In the genomic region with DNA sequence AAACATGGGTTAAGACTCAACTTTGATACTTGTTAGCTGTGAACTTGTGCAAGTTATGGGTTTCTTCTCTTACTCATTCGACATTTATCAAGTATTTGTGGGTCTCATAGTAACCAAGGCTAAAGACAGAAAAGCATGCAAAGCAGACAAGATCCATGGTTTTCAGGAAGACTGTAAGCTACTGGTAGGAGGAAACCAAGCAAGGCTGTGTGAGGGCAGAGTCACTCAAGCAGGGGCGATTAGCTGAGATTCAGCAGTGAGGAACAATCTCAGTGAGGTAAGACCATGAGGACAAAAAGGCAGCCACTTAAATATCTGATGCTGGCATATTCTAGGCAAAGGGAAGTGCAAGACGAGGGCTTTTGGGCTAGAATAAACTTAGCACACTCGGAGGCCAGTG, we compare ENCODE assay signal across 22 cellular contexts. TPM values are rescaled to one million over a fixed set of nuclear protein-coding genes. Genes with fewer than 3 reads are reported as not detected.
DNase-seq lines count a peak whose midpoint lies in the region; ATAC-seq, FAIRE-seq and TF ChIP-seq lines count a peak whose summit lies in the region.
"Had no signal": no experiment of that assay in that cellular context is flagged by ENCODE, and none has a peak within 500 bp of the region (broad histone marks: within the 10 kb centered on the region; RNA-seq: fewer than 3 reads in every experiment).

No MANE protein-coding gene starts in this region.

- no peak overlapping the region for H2BK15ac ChIP-seq in IMR-90 (ENCODE audit: low read depth, low read length)
- no peak overlapping the region for H2BK15ac ChIP-seq in H1 (ENCODE audit: low read length)

- H3K23me2 ChIP-seq in H1 (ENCODE audit: low read depth, low read length) = no peaks in the 10 kb centered on the region

- H3K4me3 Mint-ChIP-seq in stimulated activated naive CD8-positive, alpha-beta T cell treated with anti-CD3 and anti-CD28 coated beads, Interleukin-15, Interleukin-2, amounts not matched to agents 100 ng/mL and 50 ng/mL, for 24 hours = no peak overlapping the region
- H3K4me3 Mint-ChIP-seq in stimulated activated naive CD8-positive, alpha-beta T cell treated with anti-CD3 and anti-CD28 coated beads, Interleukin-15, amount 100 ng/mL, for 72 hours = no peak overlapping the region
- H3K4me3 Mint-ChIP-seq in type B pancreatic cell = no peak overlapping the region
- H3K4me3 Mint-ChIP-seq: activated CD4-positive, alpha-beta T cell treated with anti-CD3 and anti-CD28 coated beads for 36 hours; H9 had no signal

- H3K14ac ChIP-seq in IMR-90 (replicated peaks; ENCODE audit: low read depth, low read length) (no peak overlapping the region), H1 (ENCODE audit: insufficient read length) (no peak overlapping the region)

- no peak overlapping the region for H3K4ac ChIP-seq in IMR-90 (ENCODE audit: low read depth, low read length)
- no peak overlapping the region for H3K4ac ChIP-seq in H1 (replicated peaks; ENCODE audit: insufficient read length, low read depth, low read length)

- TF ChIP-seq RAD21 in IMR-90 (IDR thresholded peaks at IDR 0.05; ENCODE audit: low read length) (no peak), H1 (IDR thresholded peaks at IDR 0.05 in 1 of 2, conservative IDR thresholded peaks at IDR 0.05 in 1 of 2; ENCODE audit: low read depth in 2 of 2, low read length in 2 of 2) (no peak)

- peak overlapping the region; percentile 42 for H3K27ac Mint-ChIP-seq in stimulated activated naive CD8-positive, alpha-beta T cell treated with anti-CD3 and anti-CD28 coated beads, Interleukin-15, Interleukin-2, amounts not matched to agents 100 ng/mL and 50 ng/mL, for 24 hours
- no peak overlapping the region for H3K27ac Mint-ChIP-seq in stimulated activated naive CD8-positive, alpha-beta T cell treated with anti-CD3 and anti-CD28 coated beads, Interleukin-15, amount 100 ng/mL, for 72 hours
- peak overlapping the region; percentile 11 for H3K27ac Mint-ChIP-seq in type B pancreatic cell
- H3K27ac Mint-ChIP-seq: activated CD4-positive, alpha-beta T cell treated with anti-CD3 and anti-CD28 coated beads for 36 hours had no signal

- POLR2A ChIA-PET in IMR-90 (lab: Charles Lee; ENCODE audit: unreplicated experiment) = no interaction called here
- POLR2A ChIA-PET in H1 (lab: Charles Lee; ENCODE audit: partially characterized antibody) = interaction anchor here (0.8 to 2.6 kb wide), 5 partner anchors 8 to 64 kb away, joined by 3 to 7 read pairs (median 4); a partner anchor contains a TSS

- FAIRE-seq in H1 (lab: Jason Lieb, UNC) = no peak
- FAIRE-seq: G401.6, HepG2 had no signal

- H3K27ac ChIP-seq in IMR-90 (ENCODE audit: insufficient read depth, low read length) = no peak overlapping the region
- H3K27ac ChIP-seq in H1 (ENCODE audit: low read depth, low read length) = peak overlapping the region; percentile 15; the same call in 1 of the 2 replicates
- H3K27ac ChIP-seq in colonic mucosa = no peak overlapping the region
- H3K27ac ChIP-seq: foreskin keratinocyte, vagina had no signal

- no peak for ATAC-seq in stimulated activated naive CD8-positive, alpha-beta T cell treated with anti-CD3 and anti-CD28 coated beads, Interleukin-15, amount 100 ng/mL, for 72 hours
- ATAC-seq in IMR-90 (ENCODE audit: low read depth) = no peak
- ATAC-seq: activated CD4-positive, alpha-beta T cell treated with anti-CD3 and anti-CD28 coated beads for 36 hours; activated naive CD4-positive, alpha-beta T cell treated with anti-CD3 and anti-CD28 coated beads, Interleukin-2, amount 50 U/mL, for 72 hours; foreskin keratinocyte; HepG2; Right ventricle myocardium inferior had no signal

- no peaks in the 10 kb centered on the region for H3K9me3 Mint-ChIP-seq in stimulated activated naive CD8-positive, alpha-beta T cell treated with anti-CD3 and anti-CD28 coated beads, Interleukin-15, Interleukin-2, amounts not matched to agents 100 ng/mL and 50 ng/mL, for 24 hours
- H3K9me3 Mint-ChIP-seq in stimulated activated naive CD8-positive, alpha-beta T cell treated with anti-CD3 and anti-CD28 coated beads, Interleukin-15, amount 100 ng/mL, for 72 hours = no peaks in the 10 kb centered on the region
- H3K9me3 Mint-ChIP-seq in type B pancreatic cell = no peaks in the 10 kb centered on the region
- H3K9me3 Mint-ChIP-seq: activated naive CD4-positive, alpha-beta T cell treated with anti-CD3 and anti-CD28 coated beads, Interleukin-2, amount 50 U/mL, for 72 hours; H9 had no signal

- TF ChIP-seq POLR2A in IMR-90 (IDR thresholded peaks at IDR 0.05; ENCODE audit: low read depth, low read length) (no peak), H1 (IDR thresholded peaks at IDR 0.05; ENCODE audit: control extremely low read depth in 1 of 2, low read depth in 2 of 2, low read length in 2 of 2) (no peak)

- H3K36me3 Mint-ChIP-seq in stimulated activated naive CD8-positive, alpha-beta T cell treated with anti-CD3 and anti-CD28 coated beads, Interleukin-15, Interleukin-2, amounts not matched to agents 100 ng/mL and 50 ng/mL, for 24 hours (ENCODE audit: low read depth) = peaks cover 15% of the 10 kb centered on the region
- H3K36me3 Mint-ChIP-seq in type B pancreatic cell = peaks cover 20% of the 10 kb centered on the region
- H3K36me3 Mint-ChIP-seq: activated naive CD4-positive, alpha-beta T cell treated with anti-CD3 and anti-CD28 coated beads, Interleukin-2, amount 50 U/mL, for 72 hours had no signal

- H3K9me1 ChIP-seq in IMR-90 (ENCODE audit: insufficient read depth, low read length) = 0 out of 2 replicates have a peak, but pooled peaks cover 3% of the 10 kb centered on the region

- WGBS in IMR-90 (ENCODE audit: extremely low coverage in 2 of 2, insufficient read length in 1 of 2), 2 experiments = 100% methylated on average over 1 of the region's 4 CpGs; no CpG with 5 or more reads in 1 of the 2 experiments
- 88% methylated on average over 4 of the region's 4 CpGs; no CpG with 5 or more reads in 1 of the 2 experiments for WGBS in H1 (ENCODE audit: extremely low coverage in 1 of 2, insufficient coverage in 1 of 2, insufficient read length in 1 of 2, insufficient replicate concordance in 2 of 2, low coverage in 1 of 2, low lambda C conversion rate in 2 of 2, missing lambda C conversion rate in 1 of 2), 2 experiments

- H3K79me1 ChIP-seq in IMR-90 (ENCODE audit: low read depth in 1 of 2, low read length in 2 of 2) (peaks cover 28 to 44% of the 10 kb centered on the region in 2 experiments), H1 (ENCODE audit: low read depth, low read length) (peaks cover 2% of the 10 kb centered on the region; the same call in 1 of the 2 replicates)

- H3K27me3 ChIP-seq in IMR-90 (ENCODE audit: control insufficient read depth, insufficient read depth, low read length) (no peaks in the 10 kb centered on the region), H1 (replicated peaks in 1 of 4; ENCODE audit: control insufficient read depth in 3 of 4, extremely low read depth in 1 of 4, insufficient read depth in 3 of 4, low read length in 3 of 4) (no peaks in the 10 kb centered on the region), colonic mucosa (no peaks in the 10 kb centered on the region)
- H3K27me3 ChIP-seq: foreskin keratinocyte, vagina had no signal

- no peaks in the 10 kb centered on the region for H3K27me3 Mint-ChIP-seq in stimulated activated naive CD8-positive, alpha-beta T cell treated with anti-CD3 and anti-CD28 coated beads, Interleukin-15, Interleukin-2, amounts not matched to agents 100 ng/mL and 50 ng/mL, for 24 hours
- H3K27me3 Mint-ChIP-seq in stimulated activated naive CD8-positive, alpha-beta T cell treated with anti-CD3 and anti-CD28 coated beads, Interleukin-15, amount 100 ng/mL, for 72 hours = no peaks in the 10 kb centered on the region
- H3K27me3 Mint-ChIP-seq in type B pancreatic cell = no peaks in the 10 kb centered on the region
- H3K27me3 Mint-ChIP-seq: activated CD4-positive, alpha-beta T cell treated with anti-CD3 and anti-CD28 coated beads for 36 hours had no signal

- dilution Hi-C loops in IMR-90 (cut with HindIII; ENCODE audit: low sequenced_read_pairs, unreplicated experiment) = no loop called here

- intact Hi-C loops in IMR-90 (cut with micrococcal nuclease) (no loop called here), colonic mucosa (cut with DNase I) (no loop called here)

- no peak overlapping the region for H4K91ac ChIP-seq in IMR-90 (ENCODE audit: insufficient read depth, low read depth, low read length)
- H4K91ac ChIP-seq in H1 (replicated peaks; ENCODE audit: insufficient read length, low read length) = no peak overlapping the region

- H2BK120ac ChIP-seq in IMR-90 (ENCODE audit: low read depth, low read length) (no peak overlapping the region), H1 (replicated peaks; ENCODE audit: low read depth, low read length) (no peak overlapping the region)

- no peak for TF ChIP-seq EP300 in H1 (IDR thresholded peaks at IDR 0.05; ENCODE audit: borderline replicate concordance in 1 of 2, low read depth in 2 of 2, low read length in 2 of 2)

- H3K36me3 ChIP-seq in IMR-90 (ENCODE audit: control insufficient read depth, insufficient read depth, low read length) (no peaks in the 10 kb centered on the region), H1 (ENCODE audit: control insufficient read depth in 2 of 4, insufficient read depth in 4 of 4, low read length in 3 of 4) (no peaks in the 10 kb centered on the region), colonic mucosa (no peaks in the 10 kb centered on the region)
- H3K36me3 ChIP-seq: vagina had no signal

- no TSS peak for BruUV-seq in IMR-90 (replicated peaks; lab: Mats Ljungman, UMichigan)

- no peak for DNase-seq in stimulated activated naive CD8-positive, alpha-beta T cell treated with anti-CD3 and anti-CD28 coated beads, Interleukin-15, amount 100 ng/mL, for 72 hours
- DNase-seq in IMR-90 (peak; percentile 8), H1 (ENCODE audit: low read depth in 1 of 2, low spot score in 2 of 2) (no peak), type B pancreatic cell (ENCODE audit: extremely low spot score, unreplicated experiment) (no peak), colonic mucosa (no peak), NCI-H1092 treated with DMSO at 0.1 percent for 48 hours (lab: John Stamatoyannopoulos, UW) (no peak), NCI-H1105 (lab: John Stamatoyannopoulos, UW) (no peak)
- DNase-seq: ACHN; activated CD4-positive, alpha-beta T cell treated with anti-CD3 and anti-CD28 coated beads for 36 hours; activated T-cell treated with anti-CD3 and anti-CD28 coated beads for 4 hours; foreskin keratinocyte; H9; NCI-H1048; NCI-H2171; NK-92 treated with Interleukin-12 subunit alpha and Interleukin-12 subunit beta, amount 100 ng/mL, for 24 hours; stimulated activated naive CD4-positive, alpha-beta T cell had no signal

- H3K4me1 ChIP-seq in IMR-90 (ENCODE audit: control insufficient read depth, insufficient read depth, low read length) = 0 out of 2 replicates have a peak, but pooled peaks cover 2% of the 10 kb centered on the region
- no peaks in the 10 kb centered on the region for H3K4me1 ChIP-seq in H1 (replicated peaks in 1 of 4; ENCODE audit: control insufficient read depth in 3 of 4, insufficient read depth in 4 of 4, low read length in 3 of 4)
- H3K4me1 ChIP-seq in colonic mucosa = no peaks in the 10 kb centered on the region
- H3K4me1 ChIP-seq: foreskin keratinocyte had no signal

- H3K23ac ChIP-seq in IMR-90 (ENCODE audit: low read depth, low read length) = no peak overlapping the region
- no peak overlapping the region for H3K23ac ChIP-seq in H1 (ENCODE audit: insufficient read length)

- TF ChIP-seq CTCF in IMR-90 (conservative IDR thresholded peaks at IDR 0.05; ENCODE audit: low read depth, low read length) (no peak), H1 (IDR thresholded peaks at IDR 0.05; ENCODE audit: control extremely low read depth in 1 of 3, insufficient read depth in 1 of 3, low read depth in 1 of 3, low read length in 3 of 3) (no peak), type B pancreatic cell (conservative IDR thresholded peaks at IDR 0.05) (no peak), colonic mucosa (IDR thresholded peaks at IDR 0.05) (no peak)

- H2AK5ac ChIP-seq in IMR-90 (ENCODE audit: low read depth, low read length) = no peak overlapping the region
- H2AK5ac ChIP-seq in H1 (ENCODE audit: low read depth, low read length) = no peak overlapping the region

- no peak overlapping the region for H4K8ac ChIP-seq in IMR-90 (ENCODE audit: low read depth in 2 of 2, low read length in 2 of 2)
- H4K8ac ChIP-seq in H1 (ENCODE audit: extremely low read depth, insufficient read depth, low read length) = no peak overlapping the region

- H2BK5ac ChIP-seq in IMR-90 (ENCODE audit: low read depth, low read length, poor library complexity, severe bottlenecking) (no peak overlapping the region), H1 (ENCODE audit: low read depth, low read length) (no peak overlapping the region)

- H2BK20ac ChIP-seq in IMR-90 (ENCODE audit: low read depth, low read length) = no peak overlapping the region
- no peak overlapping the region for H2BK20ac ChIP-seq in H1 (ENCODE audit: low read length)

- H3K4me3 ChIP-seq in IMR-90 (ENCODE audit: insufficient read depth, low read depth, low read length) (no peak overlapping the region), H1 (ENCODE audit: extremely low read depth in 1 of 4, insufficient read depth in 2 of 4, low read depth in 3 of 4, low read length in 4 of 4) (no peak overlapping the region), colonic mucosa (no peak overlapping the region)
- H3K4me3 ChIP-seq: vagina had no signal

- H3K9ac ChIP-seq in IMR-90 (ENCODE audit: low read depth, low read length) (no peak overlapping the region), H1 (replicated peaks in 1 of 4; ENCODE audit: extremely low read depth in 1 of 4, low read depth in 3 of 4, low read length in 3 of 4) (no peak overlapping the region), colonic mucosa (ENCODE audit: low read depth in 2 of 2, low read length in 2 of 2) (no peak overlapping the region)

- H3K9me3 ChIP-seq in IMR-90 (ENCODE audit: control insufficient read depth, insufficient read depth, low read length) (no peaks in the 10 kb centered on the region), H1 (ENCODE audit: insufficient read depth in 2 of 2, low read depth in 1 of 2, low read length in 1 of 2) (no peaks in the 10 kb centered on the region), colonic mucosa (no peaks in the 10 kb centered on the region)
- H3K9me3 ChIP-seq: vagina had no signal

- peaks cover 34% of the 10 kb centered on the region for H3K4me1 Mint-ChIP-seq in stimulated activated naive CD8-positive, alpha-beta T cell treated with anti-CD3 and anti-CD28 coated beads, Interleukin-15, Interleukin-2, amounts not matched to agents 100 ng/mL and 50 ng/mL, for 24 hours (ENCODE audit: low read depth)
- H3K4me1 Mint-ChIP-seq in stimulated activated naive CD8-positive, alpha-beta T cell treated with anti-CD3 and anti-CD28 coated beads, Interleukin-15, amount 100 ng/mL, for 72 hours = peaks cover 29% of the 10 kb centered on the region
- peaks cover 9% of the 10 kb centered on the region for H3K4me1 Mint-ChIP-seq in type B pancreatic cell (ENCODE audit: unreplicated experiment)

- CTCF ChIA-PET in IMR-90 (lab: Yijun Ruan, JAX) (interaction anchor here (1.1 kb wide), 1 partner anchor 8 kb away, joined by 3 read pairs; no protein-coding TSS in a partner anchor), H1 (lab: Charles Lee; ENCODE audit: partially characterized antibody) (interaction anchor here (0.6 to 0.7 kb wide), 2 partner anchors 17 to 304 kb away, joined by 3 to 5 read pairs; no protein-coding TSS in a partner anchor)

- in situ Hi-C loops in IMR-90 (cut with MboI; ENCODE audit: low sequenced_read_pairs) = no loop called here

- H3K18ac ChIP-seq in IMR-90 (ENCODE audit: low read depth, low read length) (no peak overlapping the region), H1 (ENCODE audit: extremely low read depth, low read length) (no peak overlapping the region)

- H2BK12ac ChIP-seq in H1 (ENCODE audit: low read depth, low read length) = no peak overlapping the region

- H4K20me1 ChIP-seq in IMR-90 (ENCODE audit: insufficient read depth, low read length) = peaks cover 9% of the 10 kb centered on the region; the same call in 1 of the 2 replicates
- peaks cover 3 to 5% of the 10 kb centered on the region in 2 experiments for H4K20me1 ChIP-seq in H1 (replicated peaks in 1 of 2; ENCODE audit: control insufficient read depth in 1 of 2, insufficient read depth in 2 of 2, low read length in 2 of 2)

- H3K4me2 ChIP-seq in IMR-90 (ENCODE audit: low read depth, low read length) = no peak overlapping the region
- no peak overlapping the region for H3K4me2 ChIP-seq in H1 (ENCODE audit: insufficient read depth in 1 of 2, low read depth in 2 of 2, low read length in 2 of 2)

- no peak overlapping the region for H3K56ac ChIP-seq in IMR-90 (ENCODE audit: extremely low read depth, insufficient read depth, low read length)
- no peak overlapping the region for H3K56ac ChIP-seq in H1 (replicated peaks; ENCODE audit: insufficient read length, low read depth, low read length)

- H4K5ac ChIP-seq in IMR-90 (ENCODE audit: low read depth, low read length) (no peak overlapping the region), H1 (ENCODE audit: insufficient read length, low read depth, low read length) (no peak overlapping the region)

- no peak overlapping the region for H2AFZ ChIP-seq in IMR-90 (replicated peaks; ENCODE audit: low read length, poor library complexity)
- H2AFZ ChIP-seq in H1 (ENCODE audit: low read length) = no peak overlapping the region

- peaks cover 0 to 78% of the 10 kb centered on the region in 2 experiments; a peak in 3 of 4 replicates for H3K79me2 ChIP-seq in H1 (ENCODE audit: control insufficient read depth in 1 of 2, insufficient read depth in 2 of 2, low read length in 2 of 2)

- H2AK9ac ChIP-seq in IMR-90 (replicated peaks; ENCODE audit: low read depth, low read length, poor library complexity) = no peak overlapping the region

RNA-seq across cellular contexts. Expression of a gene that starts 29.5 kb away (rescaled TPM):
- total RNA-seq in IMR-90 (2012; rRNA removed) = 5.6 and 6.9 TPM in 2 replicates
- 2.5 and 3.2 TPM in 2 replicates for polyA plus RNA-seq in IMR-90 (2012; rRNA removed)
- 0.37 and 0.71 TPM in 2 replicates for polyA plus RNA-seq in IMR-90 (2012; cell fraction: cytosol; rRNA removed)
- polyA plus RNA-seq in IMR-90 (2012; cell fraction: nucleus; rRNA removed; ENCODE audit: low replicate concordance) = 1.1 and 13.9 TPM in 2 replicates
- total RNA-seq in H1 (2021; fragmentation: NEBNext Ultra II Directional; extraction: Animal tissue kit (Norgen Biotek cat#: 25700)) = 51.4 TPM in 2 replicates
- 10.9 and 20.3 TPM in 2 replicates for polyA plus RNA-seq in H1 (2011; rRNA removed)
- 22.4 TPM for polyA plus RNA-seq in H1 (2011; cell fraction: cytosol; rRNA removed)
- polyA plus RNA-seq in H1 (2011; cell fraction: nucleus; rRNA removed) = 9.3 TPM
- 17.7 to 36.7 TPM (median 25.0 TPM) in 4 replicates for polyA plus RNA-seq in H1 (2012, experiment 1 of 2)
- polyA plus RNA-seq in H1 (2012, experiment 2 of 2) = 1.8 TPM
- polyA plus RNA-seq in H1 (2013, experiment 1 of 2) = 21.6 TPM
- polyA plus RNA-seq in H1 (2013, experiment 2 of 2) = 20.7 TPM
- polyA minus RNA-seq in H1 (2011; rRNA and poly(A)+ RNA removed) = 31.9 and 42.1 TPM in 2 replicates
- polyA minus RNA-seq in H1 (2011; cell fraction: cytosol; rRNA and poly(A)+ RNA removed) = 22.8 TPM
- polyA minus RNA-seq in H1 (2011; cell fraction: nucleus; rRNA and poly(A)+ RNA removed) = 49.7 TPM
- 24.7 and 35.9 TPM in 2 replicates for total RNA-seq in type B pancreatic cell (ENCODE audit: low replicate concordance)
- 10 to 100 TPM; 11.3 to 14.9 TPM for total RNA-seq in colonic mucosa

RNA-seq across cellular contexts. Expression of a gene that starts 30.0 kb away (rescaled TPM):
- total RNA-seq in IMR-90 (2012; rRNA removed) (22.4 and 43.9 TPM in 2 replicates), type B pancreatic cell (ENCODE audit: low replicate concordance) (29.4 and 38.8 TPM in 2 replicates), colonic mucosa (10 to 100 TPM; 20.0 to 30.9 TPM)
- polyA plus RNA-seq in IMR-90 (2012; rRNA removed) (15.5 and 17.7 TPM in 2 replicates), H1 (2011; rRNA removed) (11.3 and 17.9 TPM in 2 replicates)
- 5.7 and 9.0 TPM in 2 replicates for polyA plus RNA-seq in IMR-90 (2012; cell fraction: cytosol; rRNA removed)
- 4.3 and 9.1 TPM in 2 replicates for polyA plus RNA-seq in IMR-90 (2012; cell fraction: nucleus; rRNA removed; ENCODE audit: low replicate concordance)
- 79.6 and 85.7 TPM in 2 replicates for total RNA-seq in H1 (2021; fragmentation: NEBNext Ultra II Directional; extraction: Animal tissue kit (Norgen Biotek cat#: 25700))
- 35.0 TPM for polyA plus RNA-seq in H1 (2011; cell fraction: cytosol; rRNA removed)
- 8.4 TPM for polyA plus RNA-seq in H1 (2011; cell fraction: nucleus; rRNA removed)
- 51.7 to 77.2 TPM (median 55.6 TPM) in 4 replicates for polyA plus RNA-seq in H1 (2012, experiment 1 of 2)
- polyA plus RNA-seq in H1 (2012, experiment 2 of 2) = 15.4 TPM
- 55.7 TPM for polyA plus RNA-seq in H1 (2013, experiment 1 of 2)
- polyA plus RNA-seq in H1 (2013, experiment 2 of 2) = 56.7 TPM
- 14.1 and 17.6 TPM in 2 replicates for polyA minus RNA-seq in H1 (2011; rRNA and poly(A)+ RNA removed)
- 15.3 TPM for polyA minus RNA-seq in H1 (2011; cell fraction: cytosol; rRNA and poly(A)+ RNA removed)
- polyA minus RNA-seq in H1 (2011; cell fraction: nucleus; rRNA and poly(A)+ RNA removed) = 19.3 TPM

Comparison
In these comparisons a context has a peak if more than half of its experiments do, and no peak if none do; other contexts are left out.
1. H3K27ac Mint-ChIP-seq: peak in stimulated activated naive CD8-positive, alpha-beta T cell treated with anti-CD3 and anti-CD28 coated beads, Interleukin-15, Interleukin-2, amounts not matched to agents 100 ng/mL and 50 ng/mL, for 24 hours (single experiment) and type B pancreatic cell (single experiment); none in stimulated activated naive CD8-positive, alpha-beta T cell treated with anti-CD3 and anti-CD28 coated beads, Interleukin-15, amount 100 ng/mL, for 72 hours (0 of 2).